In the genomic region with DNA sequence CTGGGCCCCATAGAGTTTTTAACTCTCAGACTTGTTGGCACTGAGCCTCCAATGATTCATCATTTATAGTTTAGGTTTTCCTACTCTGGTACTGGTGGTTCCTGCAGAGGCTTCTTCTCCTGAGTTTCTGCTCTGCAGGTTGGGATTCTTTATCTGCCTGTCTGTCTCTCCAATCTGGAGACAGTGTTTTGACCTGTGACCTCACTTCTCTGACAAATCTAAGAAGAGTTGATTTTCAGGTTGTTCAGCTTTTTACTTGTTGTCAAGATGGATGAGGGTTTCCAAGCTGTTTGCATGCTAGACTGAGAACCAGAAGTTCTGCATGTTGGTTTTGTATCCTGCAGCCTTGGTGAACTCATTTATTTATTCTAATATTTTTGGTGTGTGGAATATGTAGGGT, we compare ENCODE assay signal across 13 cellular contexts.
"Had no signal": no experiment of that assay in that cellular context is flagged by ENCODE, and none has a peak within 500 bp of the region (broad histone marks: within the 10 kb centered on the region; RNA-seq: fewer than 3 reads in every experiment).

No MANE protein-coding gene starts in this region.

- H3K4me3 ChIP-seq: left ventricle myocardium inferior, tibial nerve had no signal

- ATAC-seq: activated naive CD4-positive, alpha-beta T cell treated with anti-CD3 and anti-CD28 coated beads, Interleukin-2, amount 50 U/mL, for 72 hours; activated T-cell treated with anti-CD3 and anti-CD28 coated beads, Interleukin-2, amount 50 U/mL, for 72 hours; effector memory CD8-positive, alpha-beta T cell; naive thymus-derived CD8-positive, alpha-beta T cell; T-helper 17 cell; WTC11 had no signal

- H3K27ac ChIP-seq: left ventricle myocardium inferior, tibial nerve had no signal

- H3K36me3 ChIP-seq: tibial nerve had no signal

- H3K27me3 ChIP-seq: tibial nerve had no signal

- DNase-seq: activated CD4-positive, alpha-beta T cell treated with anti-CD3 and anti-CD28 coated beads, Interleukin-2, amount 10 ng/mL, durations not matched to agents 24 days and 14 days; activated CD8-positive, alpha-beta memory T cell treated with anti-CD3 and anti-CD28 coated beads, Interleukin-2, amount 50 U/mL, for 48 hours; activated gamma-delta T cell; activated T-cell treated with anti-CD3 and anti-CD28 coated beads, Interleukin-2, amount 50 U/mL, for 72 hours; effector memory CD8-positive, alpha-beta T cell; kidney; left ventricle myocardium inferior; naive thymus-derived CD8-positive, alpha-beta T cell; stimulated activated CD4-positive, alpha-beta T cell treated with anti-CD3 and anti-CD28 coated beads, Interleukin-1b, Interleukin-23, amount 100 ng/mL, for 48 hours; T-helper 17 cell had no signal

- H3K4me1 ChIP-seq: left ventricle myocardium inferior, tibial nerve had no signal
